9 cellular contexts compared by ENCODE assay signal in genomic region chr12:20376984-20377383, GRCh38. TPM values are rescaled to one million over a fixed set of nuclear protein-coding genes. Genes with fewer than 3 reads are reported as not detected.
DNase-seq lines count a peak whose midpoint lies in the region; TF ChIP-seq lines count a peak whose summit lies in the region.
"Had no signal": no experiment of that assay in that cellular context is flagged by ENCODE, and none has a peak within 500 bp of the region (broad histone marks: within the 10 kb centered on the region; RNA-seq: fewer than 3 reads in every experiment).

No MANE protein-coding gene starts in this region.

- peak; percentile 37 for TF ChIP-seq CTCF in cardiac fibroblast (IDR thresholded peaks at IDR 0.05; ENCODE audit: low read depth, low read length)

- H3K4me3 ChIP-seq in cardiac fibroblast (replicated peaks in 1 of 2; ENCODE audit: low read depth in 2 of 2, low read length in 2 of 2) = no peak overlapping the region
- H3K4me3 ChIP-seq: spleen had no signal

- DNase-seq in Caki2 (ENCODE audit: low read depth) (peak; percentile 3), Kasumi-1 (lab: John Stamatoyannopoulos, UW) (peak; percentile 27 to 60), cardiac fibroblast (ENCODE audit: low read depth in 2 of 2) (peak; percentile 56 to 68), lung microvascular endothelial cell (ENCODE audit: low read depth in 2 of 2) (peak; percentile 55 to 56), GM19240 (ENCODE audit: insufficient read length, low spot score) (no peak), DMS153 (lab: John Stamatoyannopoulos, UW) (no peak)
- DNase-seq in activated naive CD4-positive, alpha-beta T cell (lab: John Stamatoyannopoulos, UW) = no peak
- no peak for DNase-seq in stimulated activated naive CD4-positive, alpha-beta T cell (lab: John Stamatoyannopoulos, UW)
- DNase-seq: spleen had no signal

- in situ Hi-C loops in Caki2 (cut with HindIII; ENCODE audit: low pct_unique_long_range_greater_than_20kb, low sequenced_read_pairs) = no loop called here

RNA-seq across cellular contexts. Expression of gene PDE3A, which starts 8.6 kb away (rescaled TPM):
- 0.10 TPM in 1 of 2 replicates, not detected in the other for total RNA-seq in Caki2 (2014; rRNA removed; shearing (Covaris generic); ENCODE audit: low replicate concordance)
- 1.3 and 2.0 TPM in 2 replicates for total RNA-seq in lung microvascular endothelial cell

Comparison
In these comparisons a context has a peak if more than half of its experiments do, and no peak if none do; other contexts are left out.
1. DNase-seq: peak in Caki2 (single experiment), Kasumi-1 (2 of 2), cardiac fibroblast (2 of 2) and lung microvascular endothelial cell (2 of 2); none in GM19240 (single experiment), activated naive CD4-positive, alpha-beta T cell (0 of 4), stimulated activated naive CD4-positive, alpha-beta T cell (0 of 6) and DMS153 (single experiment).